ENCODE assay signal across 8 cellular contexts in the genomic region with DNA sequence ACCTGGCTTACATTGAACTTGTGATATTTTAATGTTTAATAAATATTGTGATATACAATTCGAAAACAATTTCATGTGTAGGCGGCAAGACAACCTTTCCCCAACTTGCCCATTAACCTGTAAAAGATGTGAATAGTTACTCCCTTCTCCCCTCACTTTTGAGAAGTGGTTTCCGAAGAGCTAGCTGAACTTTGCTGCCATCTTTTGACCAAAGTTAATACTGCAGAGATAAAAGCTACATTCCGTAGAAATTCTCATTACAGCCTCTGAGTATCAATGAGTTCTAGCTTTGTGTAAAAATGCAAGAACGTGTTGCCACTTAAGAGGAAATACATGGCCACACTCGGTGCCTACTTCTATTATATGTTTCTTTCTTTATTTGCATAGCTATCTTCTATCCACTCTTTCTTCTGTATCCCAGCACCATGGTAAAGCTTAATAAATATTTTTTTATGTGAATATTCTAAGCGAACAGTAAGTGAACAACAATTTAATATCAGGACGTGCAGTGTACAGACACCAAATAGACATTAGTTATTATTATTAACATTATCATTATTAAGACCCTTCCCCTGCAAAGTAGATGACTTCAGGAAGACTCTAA.
DNase-seq lines count a peak whose midpoint lies in the region; ATAC-seq and TF ChIP-seq lines count a peak whose summit lies in the region.

No MANE protein-coding gene starts in this region.

- H3K27ac ChIP-seq in foreskin keratinocyte, result no peak overlapping the region

- H3K4me1 ChIP-seq in foreskin keratinocyte, result no peaks in the 10 kb centered on the region

- no peak overlapping the region for H3K27ac Mint-ChIP-seq in activated CD4-positive, alpha-beta T cell treated with anti-CD3 and anti-CD28 coated beads, Interleukin-2, amount 10 ng/mL, durations not matched to agents 7 days and 5 days
- H3K27ac Mint-ChIP-seq in T-helper 17 cell, result no peak overlapping the region
- H3K27ac Mint-ChIP-seq in activated T-helper 17 cell treated with anti-CD3 and anti-CD28 coated beads, Interleukin-2, amount 50 U/mL, for 72 hours, result no peak overlapping the region

- no peak overlapping the region for H3K4me3 Mint-ChIP-seq in activated CD4-positive, alpha-beta T cell treated with anti-CD3 and anti-CD28 coated beads, Interleukin-2, amount 10 ng/mL, durations not matched to agents 7 days and 5 days
- H3K4me3 Mint-ChIP-seq in T-helper 17 cell, result no peak overlapping the region
- H3K4me3 Mint-ChIP-seq in activated T-helper 17 cell treated with anti-CD3 and anti-CD28 coated beads, Interleukin-2, amount 50 U/mL, for 72 hours, result no peak overlapping the region

- H3K9me3 ChIP-seq in T-helper 17 cell (ENCODE audit: control insufficient read depth, low read length, poor library complexity, severe bottlenecking), result no peaks in the 10 kb centered on the region

- no peaks in the 10 kb centered on the region for H3K36me3 Mint-ChIP-seq in activated CD4-positive, alpha-beta T cell treated with anti-CD3 and anti-CD28 coated beads, Interleukin-2, amount 10 ng/mL, durations not matched to agents 7 days and 5 days (ENCODE audit: low read depth)
- H3K36me3 Mint-ChIP-seq in T-helper 17 cell (ENCODE audit: low read depth), result peaks cover 6% of the 10 kb centered on the region
- H3K36me3 Mint-ChIP-seq in activated T-helper 17 cell treated with anti-CD3 and anti-CD28 coated beads, Interleukin-2, amount 50 U/mL, for 72 hours (ENCODE audit: low read depth), result no peaks in the 10 kb centered on the region

- peak; percentile 89 for TF ChIP-seq CTCF in foreskin keratinocyte (conservative IDR thresholded peaks at IDR 0.05)

- peak; percentile 10 for DNase-seq in activated CD4-positive, alpha-beta T cell treated with anti-CD3 and anti-CD28 coated beads, Interleukin-2, amount 10 ng/mL, durations not matched to agents 7 days and 5 days
- no peak for DNase-seq in activated CD4-positive, alpha-beta T cell treated with anti-CD3 and anti-CD28 coated beads, Interleukin-2, amount 50 U/mL, for 48 hours
- DNase-seq in NAMALWA (ENCODE audit: low spot score) (peak; percentile 64), T-helper 17 cell (no peak), foreskin keratinocyte (no peak), retina (peak; percentile 62), NCI-H226 (no peak)

- CTCF ChIA-PET in activated CD4-positive, alpha-beta T cell treated with anti-CD3 and anti-CD28 coated beads, Interleukin-2, amount 10 ng/mL, durations not matched to agents 7 days and 5 days (lab: Charles Lee), result interaction anchor here (0.6 to 1.8 kb wide), 9 partner anchors 9 to 1028 kb away, joined by 3 to 5 read pairs (median 3); no protein-coding TSS in a partner anchor

- no peaks in the 10 kb centered on the region for H3K9me3 Mint-ChIP-seq in activated CD4-positive, alpha-beta T cell treated with anti-CD3 and anti-CD28 coated beads, Interleukin-2, amount 10 ng/mL, durations not matched to agents 7 days and 5 days
- H3K9me3 Mint-ChIP-seq in activated T-helper 17 cell treated with anti-CD3 and anti-CD28 coated beads, Interleukin-2, amount 50 U/mL, for 72 hours, result no peaks in the 10 kb centered on the region

- ATAC-seq in T-helper 17 cell (peak; percentile 60), foreskin keratinocyte (peak; percentile 51)
- no peak for ATAC-seq in activated T-helper 17 cell treated with anti-CD3 and anti-CD28 coated beads, Interleukin-2, amount 50 U/mL, for 72 hours (replicated peaks)

- H3K27me3 Mint-ChIP-seq in activated CD4-positive, alpha-beta T cell treated with anti-CD3 and anti-CD28 coated beads, Interleukin-2, amount 10 ng/mL, durations not matched to agents 7 days and 5 days, result peaks cover 16% of the 10 kb centered on the region
- peaks cover 28% of the 10 kb centered on the region for H3K27me3 Mint-ChIP-seq in T-helper 17 cell
- H3K27me3 Mint-ChIP-seq in activated T-helper 17 cell treated with anti-CD3 and anti-CD28 coated beads, Interleukin-2, amount 50 U/mL, for 72 hours, result peaks cover 12% of the 10 kb centered on the region

- POLR2A ChIA-PET in activated CD4-positive, alpha-beta T cell treated with anti-CD3 and anti-CD28 coated beads, Interleukin-2, amount 10 ng/mL, durations not matched to agents 7 days and 5 days (lab: Charles Lee), result no interaction called here

- H3K27me3 ChIP-seq in foreskin keratinocyte, result peaks cover 5% of the 10 kb centered on the region

- no peaks in the 10 kb centered on the region for H3K4me1 Mint-ChIP-seq in activated CD4-positive, alpha-beta T cell treated with anti-CD3 and anti-CD28 coated beads, Interleukin-2, amount 10 ng/mL, durations not matched to agents 7 days and 5 days
- H3K4me1 Mint-ChIP-seq in T-helper 17 cell, result no peaks in the 10 kb centered on the region
- H3K4me1 Mint-ChIP-seq in activated T-helper 17 cell treated with anti-CD3 and anti-CD28 coated beads, Interleukin-2, amount 50 U/mL, for 72 hours, result no peaks in the 10 kb centered on the region

Comparison
In these comparisons a context has a peak if more than half of its experiments do, and no peak if none do; other contexts are left out.
1. DNase-seq: peak in activated CD4-positive, alpha-beta T cell treated with anti-CD3 and anti-CD28 coated beads, Interleukin-2, amount 10 ng/mL, durations not matched to agents 7 days and 5 days (single experiment), NAMALWA (single experiment) and retina (single experiment); none in activated CD4-positive, alpha-beta T cell treated with anti-CD3 and anti-CD28 coated beads, Interleukin-2, amount 50 U/mL, for 48 hours (0 of 2), T-helper 17 cell (0 of 3), foreskin keratinocyte (0 of 2) and NCI-H226 (single experiment).